7 cellular contexts compared by ENCODE assay signal in genomic region chr15:78761475-78761874, GRCh38. TPM values are rescaled to one million over a fixed set of nuclear protein-coding genes. Genes with fewer than 3 reads are reported as not detected.
DNase-seq lines count a peak whose midpoint lies in the region; ATAC-seq and TF ChIP-seq lines count a peak whose summit lies in the region.
"Not testable (repeated sequence)": the region's sequence is repeated elsewhere in the genome, so short reads cannot be mapped to it uniquely, and the experiment has no call there.

No MANE protein-coding gene starts in this region.

- not testable (repeated sequence) for H2AFZ ChIP-seq in MM.1S (ENCODE audit: low read length)

- not testable (repeated sequence) for H3K36me3 ChIP-seq in MM.1S (replicated peaks; ENCODE audit: insufficient read depth, low read length); left lung

- H3K27me3 ChIP-seq in MM.1S (replicated peaks; ENCODE audit: insufficient read depth, low read length); left lung: not testable (repeated sequence)

- not testable (repeated sequence) for H3K79me2 ChIP-seq in MM.1S (ENCODE audit: low read length)

- peak overlapping the region; percentile 91 for H3K27ac Mint-ChIP-seq in activated CD4-positive, alpha-beta T cell treated with anti-CD3 and anti-CD28 coated beads, Interleukin-2, amount 10 ng/mL, durations not matched to agents 24 days and 14 days

- H3K36me3 Mint-ChIP-seq in activated CD4-positive, alpha-beta T cell treated with anti-CD3 and anti-CD28 coated beads, Interleukin-2, amount 10 ng/mL, durations not matched to agents 24 days and 14 days (ENCODE audit: low read depth): not testable (repeated sequence)

- H3K27ac ChIP-seq in MM.1S (ENCODE audit: low read length): not testable (repeated sequence)
- peak overlapping the region in 1 of 2 donors; percentile 33 for H3K27ac ChIP-seq in left lung

- not testable (repeated sequence) for H3K9ac ChIP-seq in MM.1S (ENCODE audit: low read length)

- peaks cover 23% of the 10 kb centered on the region for H3K4me1 Mint-ChIP-seq in activated CD4-positive, alpha-beta T cell treated with anti-CD3 and anti-CD28 coated beads, Interleukin-2, amount 10 ng/mL, durations not matched to agents 24 days and 14 days

- DNase-seq in MM.1S (peak; percentile 22), left lung (peak; percentile 44 to 54)
- peak; percentile 93 for DNase-seq in activated CD4-positive, alpha-beta T cell treated with anti-CD3 and anti-CD28 coated beads, Interleukin-2, amount 10 ng/mL, durations not matched to agents 24 days and 14 days
- peak; percentile 74 for DNase-seq in activated naive CD4-positive, alpha-beta T cell treated with anti-CD3 and anti-CD28 coated beads, Interleukin-2, amount 50 U/mL, for 16 hours
- peak; percentile 54 to 67 for DNase-seq in stimulated activated CD4-positive, alpha-beta T cell treated with anti-CD3 and anti-CD28 coated beads, Interleukin-2, amount 100 ng/mL, for 48 hours

- not testable (repeated sequence) for H3K9me3 Mint-ChIP-seq in activated CD4-positive, alpha-beta T cell treated with anti-CD3 and anti-CD28 coated beads, Interleukin-2, amount 10 ng/mL, durations not matched to agents 24 days and 14 days

- H3K4me1 ChIP-seq in MM.1S (ENCODE audit: low read length): not testable (repeated sequence)
- peaks cover 3 to 25% of the 10 kb centered on the region in 2 donors for H3K4me1 ChIP-seq in left lung

- not testable (repeated sequence) for H3K27me3 Mint-ChIP-seq in activated CD4-positive, alpha-beta T cell treated with anti-CD3 and anti-CD28 coated beads, Interleukin-2, amount 10 ng/mL, durations not matched to agents 24 days and 14 days

- H3K4me3 Mint-ChIP-seq in activated CD4-positive, alpha-beta T cell treated with anti-CD3 and anti-CD28 coated beads, Interleukin-2, amount 10 ng/mL, durations not matched to agents 24 days and 14 days: peak overlapping the region; percentile 35

- H3K4me2 ChIP-seq in MM.1S (ENCODE audit: low read depth, low read length): not testable (repeated sequence)

- intact Hi-C loops in activated CD4-positive, alpha-beta T cell treated with anti-CD3 and anti-CD28 coated beads, Interleukin-2, amount 10 ng/mL, durations not matched to agents 24 days and 14 days (cut with micrococcal nuclease): loop anchor here (1.0 kb wide), 1 partner anchor 29 kb away; no protein-coding TSS in a partner anchor
- intact Hi-C loops in left lung (cut with DNase I): not testable (repeated sequence)

- not testable (repeated sequence) for H4K20me1 ChIP-seq in MM.1S (ENCODE audit: insufficient read depth, low read length)

- H3K9me2 ChIP-seq in MM.1S (replicated peaks; ENCODE audit: insufficient read depth, low read length): not testable (repeated sequence)

- not testable (repeated sequence) for H3F3A ChIP-seq in MM.1S (ENCODE audit: insufficient read depth, low read length)

- peak; percentile 45 for ATAC-seq in GM18909 (IDR thresholded peaks at IDR 0.05; ENCODE audit: poor library complexity, unreplicated experiment)
- ATAC-seq in HG02759 (IDR thresholded peaks at IDR 0.05; ENCODE audit: unreplicated experiment): peak; percentile 40
- peak; percentile 8 for ATAC-seq in left lung

- not testable (repeated sequence) for H3K9me3 ChIP-seq in MM.1S (replicated peaks; ENCODE audit: insufficient read depth, low read length); left lung

- not testable (repeated sequence) for H3K4me3 ChIP-seq in MM.1S (ENCODE audit: low read length); left lung

- not testable (repeated sequence) for TF ChIP-seq CTCF in MM.1S (IDR thresholded peaks at IDR 0.05; ENCODE audit: low read length); left lung (IDR thresholded peaks at IDR 0.05)

RNA-seq across cellular contexts. Expression of gene ADAMTS7, which starts 49.8 kb away (rescaled TPM):
- total RNA-seq in activated CD4-positive, alpha-beta T cell treated with anti-CD3 and anti-CD28 coated beads, Interleukin-2, amount 10 ng/mL, durations not matched to agents 24 days and 14 days: 1.3 TPM in 2 replicates
- 1 to 10 TPM; 8.7 to 9.1 TPM for total RNA-seq in left lung

Comparison
In these comparisons a context has a peak if more than half of its experiments do, and no peak if none do; other contexts are left out.
1. DNase-seq: peak in every context shown above with its lines; median percentile 93 in activated CD4-positive, alpha-beta T cell treated with anti-CD3 and anti-CD28 coated beads, Interleukin-2, amount 10 ng/mL, durations not matched to agents 24 days and 14 days; 74 in activated naive CD4-positive, alpha-beta T cell treated with anti-CD3 and anti-CD28 coated beads, Interleukin-2, amount 50 U/mL, for 16 hours; 60 in stimulated activated CD4-positive, alpha-beta T cell treated with anti-CD3 and anti-CD28 coated beads, Interleukin-2, amount 100 ng/mL, for 48 hours; 49 in left lung; 22 in MM.1S.